Comparison of ENCODE assay signal across 21 cellular contexts in genomic region chr6:72458521-72458920, GRCh38.
"Had no signal": no experiment of that assay in that cellular context is flagged by ENCODE, and none has a peak within 500 bp of the region (broad histone marks: within the 10 kb centered on the region; RNA-seq: fewer than 3 reads in every experiment).

No MANE protein-coding gene starts in this region.

- H3K36me3 ChIP-seq: esophagus muscularis mucosa, gastrocnemius medialis, heart right ventricle, left lung, lower lobe of right lung had no signal

- FAIRE-seq: endothelial cell of umbilical vein had no signal

- DNase-seq: dermis blood vessel endothelial cell; dorsolateral prefrontal cortex; effector CD4-positive, alpha-beta T cell; effector memory CD4-positive, alpha-beta T cell; foreskin keratinocyte; gastrocnemius medialis; glutamatergic neuron; head of caudate nucleus; heart right ventricle; hippocampal formation; islet precursor cell; left cardiac atrium; left lung; left ventricle myocardium superior; lower lobe of right lung; mesenchymal stem cell; mucosa of descending colon; naive B cell had no signal

- ATAC-seq: foreskin keratinocyte, gastrocnemius medialis, heart right ventricle, left cardiac atrium, left lung, left ventricle myocardium superior, lower lobe of right lung, mucosa of descending colon had no signal

- H3K4me3 ChIP-seq: coronary artery, dorsolateral prefrontal cortex, esophagus muscularis mucosa, gastrocnemius medialis, heart right ventricle, left lung, lower lobe of right lung, mucosa of descending colon had no signal

- H3K9me3 ChIP-seq: esophagus muscularis mucosa, gastrocnemius medialis, heart right ventricle, left lung, lower lobe of right lung, mucosa of descending colon had no signal

- H3K27ac ChIP-seq: coronary artery, dorsolateral prefrontal cortex, esophagus muscularis mucosa, foreskin keratinocyte, gastrocnemius medialis, heart right ventricle, left lung, lower lobe of right lung had no signal

- H3K27me3 ChIP-seq: dorsolateral prefrontal cortex, esophagus muscularis mucosa, foreskin keratinocyte, gastrocnemius medialis, heart right ventricle, left lung had no signal

- H3K4me1 ChIP-seq: esophagus muscularis mucosa, foreskin keratinocyte, gastrocnemius medialis, heart right ventricle, left lung, lower lobe of right lung had no signal
